ENCODE assay signal across 2 cellular contexts in the genomic region with DNA sequence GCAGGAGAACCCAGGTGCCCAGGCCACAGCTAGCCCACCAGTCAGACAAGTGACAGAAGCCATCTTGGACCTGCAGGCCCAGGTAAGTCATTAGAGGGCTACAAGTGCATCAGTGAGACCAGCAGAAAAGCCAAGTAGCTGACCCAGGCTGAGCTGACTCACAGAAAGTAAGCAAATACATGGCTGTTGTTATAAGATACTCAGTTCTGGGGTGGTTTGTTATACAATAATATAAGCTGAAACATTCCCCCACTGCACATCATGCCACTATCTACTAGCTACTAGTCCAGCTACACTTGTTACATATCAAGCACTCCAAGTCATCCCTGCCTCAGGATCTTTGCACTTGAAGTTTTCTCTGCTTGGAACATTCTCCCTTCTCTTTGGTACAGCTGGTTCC.
TF ChIP-seq lines count a peak whose summit lies in the region.

No MANE protein-coding gene starts in this region.

TF ChIP-seq in HEK293, 187 proteins besides CTCF, POLR2A, EP300 and RAD21:
- TF ChIP-seq ZNF623 (tag by site-specific recombination; IDR thresholded peaks at IDR 0.05) (peak; percentile 55), GFI1B (tag by site-specific recombination; IDR thresholded peaks at IDR 0.05) (no peak)

TF ChIP-seq in K562, 482 proteins besides CTCF, POLR2A, EP300 and RAD21:
- TF ChIP-seq HNRNPL (IDR thresholded peaks at IDR 0.05; ENCODE audit: low read depth, low read length) (no peak), CBX2 (IDR thresholded peaks at IDR 0.05; ENCODE audit: insufficient read depth, low read length, poor library complexity, severe bottlenecking) (no peak), MXI1 (IDR thresholded peaks at IDR 0.05; ENCODE audit: low read depth, low read length) (no peak), MTA1 (IDR thresholded peaks at IDR 0.05; ENCODE audit: borderline replicate concordance) (no peak), SMARCA5 (IDR thresholded peaks at IDR 0.05) (no peak), GABPA (tag; conservative IDR thresholded peaks at IDR 0.05; ENCODE audit: low read depth) (no peak), ZKSCAN3 (CRISPR knock-in tag; IDR thresholded peaks at IDR 0.05) (no peak), ZNF263 (CRISPR knock-in tag; IDR thresholded peaks at IDR 0.05; ENCODE audit: borderline replicate concordance) (no peak), ZNF347 (CRISPR knock-in tag; IDR thresholded peaks at IDR 0.05; ENCODE audit: low read depth) (no peak), NFXL1 (CRISPR knock-in tag; IDR thresholded peaks at IDR 0.05) (no peak), GABPB1 (CRISPR knock-in tag; IDR thresholded peaks at IDR 0.05) (no peak), HMG20A (CRISPR knock-in tag; conservative IDR thresholded peaks at IDR 0.05) (no peak), ZNF507 (tag; conservative IDR thresholded peaks at IDR 0.05) (no peak)
- TF ChIP-seq, protein P1, sequence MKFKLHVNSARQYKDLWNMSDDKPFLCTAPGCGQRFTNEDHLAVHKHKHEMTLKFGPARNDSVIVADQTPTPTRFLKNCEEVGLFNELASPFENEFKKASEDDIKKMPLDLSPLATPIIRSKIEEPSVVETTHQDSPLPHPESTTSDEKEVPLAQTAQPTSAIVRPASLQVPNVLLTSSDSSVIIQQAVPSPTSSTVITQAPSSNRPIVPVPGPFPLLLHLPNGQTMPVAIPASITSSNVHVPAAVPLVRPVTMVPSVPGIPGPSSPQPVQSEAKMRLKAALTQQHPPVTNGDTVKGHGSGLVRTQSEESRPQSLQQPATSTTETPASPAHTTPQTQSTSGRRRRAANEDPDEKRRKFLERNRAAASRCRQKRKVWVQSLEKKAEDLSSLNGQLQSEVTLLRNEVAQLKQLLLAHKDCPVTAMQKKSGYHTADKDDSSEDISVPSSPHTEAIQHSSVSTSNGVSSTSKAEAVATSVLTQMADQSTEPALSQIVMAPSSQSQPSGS (CRISPR knock-in tag; IDR thresholded peaks at IDR 0.05), result no peak
- TF ChIP-seq, protein P2, sequence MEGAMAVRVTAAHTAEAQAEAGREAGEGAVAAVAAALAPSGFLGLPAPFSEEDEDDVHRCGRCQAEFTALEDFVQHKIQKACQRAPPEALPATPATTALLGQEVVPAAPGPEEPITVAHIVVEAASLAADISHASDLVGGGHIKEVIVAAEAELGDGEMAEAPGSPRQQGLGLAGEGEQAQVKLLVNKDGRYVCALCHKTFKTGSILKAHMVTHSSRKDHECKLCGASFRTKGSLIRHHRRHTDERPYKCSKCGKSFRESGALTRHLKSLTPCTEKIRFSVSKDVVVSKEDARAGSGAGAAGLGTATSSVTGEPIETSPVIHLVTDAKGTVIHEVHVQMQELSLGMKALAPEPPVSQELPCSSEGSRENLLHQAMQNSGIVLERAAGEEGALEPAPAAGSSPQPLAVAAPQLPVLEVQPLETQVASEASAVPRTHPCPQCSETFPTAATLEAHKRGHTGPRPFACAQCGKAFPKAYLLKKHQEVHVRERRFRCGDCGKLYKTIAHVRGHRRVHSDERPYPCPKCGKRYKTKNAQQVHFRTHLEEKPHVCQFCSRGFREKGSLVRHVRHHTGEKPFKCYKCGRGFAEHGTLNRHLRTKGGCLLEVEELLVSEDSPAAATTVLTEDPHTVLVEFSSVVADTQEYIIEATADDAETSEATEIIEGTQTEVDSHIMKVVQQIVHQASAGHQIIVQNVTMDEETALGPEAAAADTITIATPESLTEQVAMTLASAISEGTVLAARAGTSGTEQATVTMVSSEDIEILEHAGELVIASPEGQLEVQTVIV (CRISPR knock-in tag; IDR thresholded peaks at IDR 0.05; ENCODE audit: borderline replicate concordance), result no peak
- TF ChIP-seq, protein P3, sequence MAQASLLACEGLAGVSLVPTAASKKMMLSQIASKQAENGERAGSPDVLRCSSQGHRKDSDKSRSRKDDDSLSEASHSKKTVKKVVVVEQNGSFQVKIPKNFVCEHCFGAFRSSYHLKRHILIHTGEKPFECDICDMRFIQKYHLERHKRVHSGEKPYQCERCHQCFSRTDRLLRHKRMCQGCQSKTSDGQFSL (CRISPR knock-in tag; IDR thresholded peaks at IDR 0.05), result no peak
- TF ChIP-seq, protein P3 (tag; IDR thresholded peaks at IDR 0.05), result no peak
TF ChIP-seq in K562: peak in this region for 0.
